11 cellular contexts compared by ENCODE assay signal in the genomic region with DNA sequence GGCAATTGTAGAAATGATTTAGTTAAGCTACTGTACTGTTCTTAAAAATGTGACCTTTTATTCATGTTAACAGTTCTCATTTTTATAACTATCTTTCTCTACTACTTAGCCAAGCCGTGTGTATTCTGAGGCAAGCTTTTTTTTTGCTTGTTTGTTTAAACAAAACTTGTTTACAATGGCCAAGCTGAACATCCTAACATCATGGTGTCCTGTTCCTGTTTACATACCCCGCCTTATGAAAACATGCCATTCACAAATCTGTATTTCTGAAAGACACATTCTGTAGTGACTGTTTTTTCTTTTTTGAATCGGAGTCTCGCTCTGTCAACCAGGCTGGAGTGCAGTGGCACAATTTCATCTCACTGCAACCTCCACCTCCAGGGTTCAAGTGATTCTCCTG.
"Had no signal": no experiment of that assay in that cellular context is flagged by ENCODE, and none has a peak within 500 bp of the region (broad histone marks: within the 10 kb centered on the region; RNA-seq: fewer than 3 reads in every experiment).

No MANE protein-coding gene starts in this region.

- H3K27me3 Mint-ChIP-seq: naive thymus-derived CD8-positive, alpha-beta T cell had no signal

- ATAC-seq: esophagus mucosa; naive thymus-derived CD8-positive, alpha-beta T cell had no signal

- H3K4me2 ChIP-seq: hepatocyte had no signal

- H3K4me3 Mint-ChIP-seq: naive thymus-derived CD8-positive, alpha-beta T cell had no signal

- H3K9me3 ChIP-seq: left ventricle myocardium inferior had no signal

- H3K9ac ChIP-seq: parathyroid adenoma had no signal

- DNase-seq: activated CD4-positive, alpha-beta T cell treated with anti-CD3 and anti-CD28 coated beads, Interleukin-2, amount 50 U/mL, for 48 hours; activated naive CD4-positive, alpha-beta T cell treated with anti-CD3 and anti-CD28 coated beads, Interleukin-2, amount 50 U/mL, for 16 hours; left ventricle myocardium inferior; mesenchymal stem cell; naive thymus-derived CD8-positive, alpha-beta T cell; stimulated activated CD4-positive, alpha-beta T cell treated with anti-CD3 and anti-CD28 coated beads, Interleukin-12 subunit alpha, Interleukin-12 subunit beta, amount 100 ng/mL, for 4 hours; stimulated activated CD4-positive, alpha-beta T cell treated with anti-CD3 and anti-CD28 coated beads, Interleukin-2, amount 100 ng/mL, for 24 hours had no signal

- H3K27ac ChIP-seq: cardiac muscle cell, hepatocyte, left ventricle myocardium inferior, parathyroid adenoma had no signal

- H3K79me2 ChIP-seq: hepatocyte, parathyroid adenoma had no signal

- H3K9me3 Mint-ChIP-seq: naive thymus-derived CD8-positive, alpha-beta T cell had no signal

- H3K27me3 ChIP-seq: cardiac muscle cell, hepatocyte had no signal

- H3K4me3 ChIP-seq: cardiac muscle cell, hepatocyte, left ventricle myocardium inferior had no signal

- H3K4me1 ChIP-seq: left ventricle myocardium inferior had no signal

- H2AFZ ChIP-seq: hepatocyte, parathyroid adenoma had no signal
